Comparison of ENCODE assay signal across 8 cellular contexts in the genomic region with DNA sequence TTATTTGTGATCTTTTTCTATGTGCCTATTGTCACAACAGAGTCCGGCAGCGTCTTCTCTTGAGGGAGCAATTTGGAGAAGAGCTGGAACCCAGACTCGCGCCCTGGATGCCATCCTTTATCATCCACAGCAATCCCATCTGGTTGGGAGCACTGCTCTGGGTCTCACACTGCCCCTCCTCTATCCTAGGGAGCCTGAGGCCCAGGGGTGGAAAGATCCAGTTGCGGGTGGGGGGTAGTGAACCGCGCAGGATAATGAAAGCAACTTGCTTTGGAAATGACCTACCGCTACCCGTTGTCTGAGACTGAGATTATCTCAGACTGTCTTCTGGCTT. TPM values are rescaled to one million over a fixed set of nuclear protein-coding genes. Genes with fewer than 3 reads are reported as not detected.
DNase-seq lines count a peak whose midpoint lies in the region; ATAC-seq and TF ChIP-seq lines count a peak whose summit lies in the region.

No MANE protein-coding gene starts in this region.

- POLR2A ChIA-PET in A673 (lab: Charles Lee; ENCODE audit: low non-redundant PET): no interaction called here

- peaks cover 39% of the 10 kb centered on the region for H3K79me2 ChIP-seq in mammary epithelial cell (ENCODE audit: insufficient read depth, low read length)

- peak overlapping the region; percentile 89 for H3K9ac ChIP-seq in HUES6 (ENCODE audit: low read length)
- peak overlapping the region; percentile 86 for H3K9ac ChIP-seq in mammary epithelial cell (ENCODE audit: insufficient read depth, low read length)

- WGBS in mammary epithelial cell (ENCODE audit: low coverage, missing lambda C conversion rate): 3% methylated on average over 7 of the region's 9 CpGs

- DNase-seq in A673 (ENCODE audit: low spot score): no peak
- no peak for DNase-seq in mammary epithelial cell
- DNase-seq in mesothelial cell of epicardium (ENCODE audit: low spot score in 2 of 2, unreplicated experiment in 2 of 2): no peak
- DNase-seq in GM13977 (ENCODE audit: low spot score): no peak
- no peak for DNase-seq in OCI-M2 (lab: John Stamatoyannopoulos, UW; ENCODE audit: unreplicated experiment)

- H3K27me3 Mint-ChIP-seq in mesothelial cell of epicardium (ENCODE audit: low read depth): no peaks in the 10 kb centered on the region

- H3K36me3 Mint-ChIP-seq in mesothelial cell of epicardium: no peaks in the 10 kb centered on the region

- H3K4me1 ChIP-seq in A673 (ENCODE audit: insufficient read depth, low read length, poor library complexity, severe bottlenecking) (peaks cover 16% of the 10 kb centered on the region), HUES6 (ENCODE audit: control insufficient read depth, insufficient read depth, low read length) (0 out of 2 replicates have a peak, but pooled peaks cover 5% of the 10 kb centered on the region), mammary epithelial cell (ENCODE audit: insufficient read depth, low read length) (peaks cover 30% of the 10 kb centered on the region)

- no peaks in the 10 kb centered on the region for H4K20me1 ChIP-seq in mammary epithelial cell (ENCODE audit: insufficient read depth, low read length)

- H3K27ac ChIP-seq in A673 (ENCODE audit: low read depth, low read length, poor library complexity, severe bottlenecking) (peak overlapping the region; percentile 61), HUES6 (ENCODE audit: low read depth, low read length) (no peak overlapping the region), mammary epithelial cell (ENCODE audit: insufficient read depth, low read depth, low read length) (peak overlapping the region; percentile 66)

- H2AFZ ChIP-seq in mammary epithelial cell (ENCODE audit: low read depth, low read length): peak overlapping the region; percentile 63

- no peaks in the 10 kb centered on the region for H3K27me3 ChIP-seq in A673 (replicated peaks; ENCODE audit: insufficient read depth, low read depth, low read length, poor library complexity)
- no peaks in the 10 kb centered on the region for H3K27me3 ChIP-seq in HUES6 (ENCODE audit: control insufficient read depth, insufficient read depth, low read length)
- no peaks in the 10 kb centered on the region for H3K27me3 ChIP-seq in mammary epithelial cell (ENCODE audit: insufficient read depth, low read length)

- TF ChIP-seq CTCF in A673 (conservative IDR thresholded peaks at IDR 0.05; ENCODE audit: low read depth, low read length): no peak
- TF ChIP-seq CTCF in mammary epithelial cell (conservative IDR thresholded peaks at IDR 0.05 in 1 of 2, IDR thresholded peaks at IDR 0.05 in 1 of 2; ENCODE audit: extremely low read depth in 1 of 2, insufficient read depth in 1 of 2, low read depth in 1 of 2, low read length in 2 of 2): no peak
- TF ChIP-seq CTCF in mesothelial cell of epicardium (IDR thresholded peaks at IDR 0.05; ENCODE audit: unreplicated experiment): no peak
- no peak for TF ChIP-seq CTCF in GM13977 (IDR thresholded peaks at IDR 0.05; ENCODE audit: extremely low read depth, insufficient read depth, missing control alignments)

- peaks cover 50% of the 10 kb centered on the region for H3K4me1 Mint-ChIP-seq in mesothelial cell of epicardium

- peak overlapping the region; percentile 94 for H3K4me3 Mint-ChIP-seq in mesothelial cell of epicardium

- peak overlapping the region; percentile 92 for H3K4me3 ChIP-seq in A673 (ENCODE audit: low read depth, low read length, poor library complexity, severe bottlenecking)
- peak overlapping the region; percentile 91 for H3K4me3 ChIP-seq in HUES6 (ENCODE audit: low read depth, low read length)
- peak overlapping the region; percentile 82 to 94 (median 90) for H3K4me3 ChIP-seq in mammary epithelial cell (replicated peaks in 1 of 3; ENCODE audit: insufficient read depth in 1 of 3, low read depth in 2 of 3, low read length in 3 of 3)

- H3K4me2 ChIP-seq in mammary epithelial cell (ENCODE audit: insufficient read depth, low read depth, low read length): peak overlapping the region; percentile 94

- H3K36me3 ChIP-seq in A673 (ENCODE audit: insufficient read depth, low read length, poor library complexity, severe bottlenecking): peaks cover 18% of the 10 kb centered on the region
- peaks cover 23% of the 10 kb centered on the region for H3K36me3 ChIP-seq in HUES6 (ENCODE audit: control insufficient read depth, insufficient read depth, low read length)
- peaks cover 3% of the 10 kb centered on the region for H3K36me3 ChIP-seq in mammary epithelial cell (ENCODE audit: insufficient read depth, low read length)

- H3K9me3 Mint-ChIP-seq in mesothelial cell of epicardium: no peaks in the 10 kb centered on the region

- intact Hi-C loops in A673 (cut with micrococcal nuclease; ENCODE audit: unreplicated experiment): no loop called here
- intact Hi-C loops in mammary epithelial cell (cut with micrococcal nuclease): loop anchor here (1.0 to 5.0 kb wide), 4 partner anchors 34 to 127 kb away; partner anchors contain the start of genes AUP1 and HTRA2

- CTCF ChIA-PET in A673 (lab: Charles Lee): interaction anchor here (0.7 kb wide), 1 partner anchor 24 kb away, joined by 4 read pairs; the partner anchor contains the start of genes CCDC142 and TTC31
- CTCF ChIA-PET in mammary epithelial cell (lab: Charles Lee; ENCODE audit: low non-redundant PET): no interaction called here

- H3K9me3 ChIP-seq in A673 (ENCODE audit: low read depth, low read length, poor library complexity, severe bottlenecking) (no peaks in the 10 kb centered on the region), HUES6 (ENCODE audit: control insufficient read depth, insufficient read depth, low read depth, low read length) (no peaks in the 10 kb centered on the region), mammary epithelial cell (replicated peaks; ENCODE audit: insufficient read depth, low read length) (no peaks in the 10 kb centered on the region)

- ATAC-seq in GM18505 (IDR thresholded peaks at IDR 0.05; ENCODE audit: unreplicated experiment) (no peak), HG03521 (IDR thresholded peaks at IDR 0.05; ENCODE audit: unreplicated experiment) (no peak)

- dilution Hi-C loops in mammary epithelial cell (cut with HindIII; ENCODE audit: low sequenced_read_pairs): loop anchor here (5.0 kb wide), 2 partner anchors 62 to 68 kb away; partner anchors contain the start of genes AUP1, DQX1 and HTRA2

- peak overlapping the region; percentile 99 for H3K27ac Mint-ChIP-seq in mesothelial cell of epicardium

- BruUV-seq in A673 (replicated peaks; lab: Mats Ljungman, UMichigan) (no TSS peak), mammary epithelial cell (replicated peaks; lab: Mats Ljungman, UMichigan) (no TSS peak)

- no peak for TF ChIP-seq POLR2A in GM18505 (IDR thresholded peaks at IDR 0.05; ENCODE audit: borderline replicate concordance, extremely low read depth, insufficient read depth, insufficient read length)

- in situ Hi-C loops in mammary epithelial cell (cut with MboI; ENCODE audit: low sequenced_read_pairs in 2 of 2) (no loop called here), GM13977 (cut with MboI; ENCODE audit: low pct_unique_long_range_greater_than_20kb, low sequenced_read_pairs, unreplicated experiment) (no loop called here)

RNA-seq across cellular contexts. Expression of gene WBP1, which starts 0.7 kb away (rescaled TPM):
- total RNA-seq in A673 (2021): 37.9 and 53.6 TPM in 2 replicates
- total RNA-seq in mammary epithelial cell: 10 to 100 TPM; 42.7 to 79.3 TPM
- 71.6 TPM for polyA plus RNA-seq in mammary epithelial cell
- polyA minus RNA-seq in mammary epithelial cell: 64.7 TPM
- total RNA-seq in mesothelial cell of epicardium: 111 to 113 TPM (median 111 TPM) in 3 replicates

RNA-seq across cellular contexts. Expression of gene INO80B, which starts 4.0 kb away (rescaled TPM):
- total RNA-seq in A673 (2021): 29.9 and 34.9 TPM in 2 replicates
- 10 to 100 TPM; 15.0 to 43.2 TPM for total RNA-seq in mammary epithelial cell
- 11.7 TPM for polyA plus RNA-seq in mammary epithelial cell
- 0.47 TPM for polyA minus RNA-seq in mammary epithelial cell
- total RNA-seq in mesothelial cell of epicardium: 42.9 to 48.1 TPM (median 45.3 TPM) in 3 replicates

RNA-seq across cellular contexts. Expression of gene MOGS, which starts 6.3 kb away (rescaled TPM):
- total RNA-seq in A673 (2021) (38.2 and 45.2 TPM in 2 replicates), mammary epithelial cell (10 to 100 TPM; 67.2 to 67.8 TPM), mesothelial cell of epicardium (61.6 to 68.7 TPM (median 62.6 TPM) in 3 replicates)
- polyA plus RNA-seq in mammary epithelial cell: 57.4 TPM
- polyA minus RNA-seq in mammary epithelial cell: 129 TPM

RNA-seq across cellular contexts. Expression of gene MRPL53, which starts 13.6 kb away (rescaled TPM):
- total RNA-seq in A673 (2021): 99.2 and 104 TPM in 2 replicates
- 10 to 100 TPM in 1 of 2 donors, 1 to 10 TPM in 1; 9.3 to 70.1 TPM for total RNA-seq in mammary epithelial cell
- polyA plus RNA-seq in mammary epithelial cell: 49.6 TPM
- polyA minus RNA-seq in mammary epithelial cell: 15.0 TPM
- total RNA-seq in mesothelial cell of epicardium: 57.6 to 69.3 TPM (median 62.5 TPM) in 3 replicates

RNA-seq across cellular contexts. Expression of gene RTKN, which starts 17.2 kb away (rescaled TPM):
- total RNA-seq in A673 (2021): 27.0 and 29.6 TPM in 2 replicates
- total RNA-seq in mammary epithelial cell: 100 to 1,000 TPM; 124 to 206 TPM
- polyA plus RNA-seq in mammary epithelial cell: 99.4 TPM
- 77.8 TPM for polyA minus RNA-seq in mammary epithelial cell
- total RNA-seq in mesothelial cell of epicardium: 85.0 to 88.9 TPM (median 86.4 TPM) in 3 replicates
